Comparison of ENCODE assay signal across 9 cellular contexts in the genomic region with DNA sequence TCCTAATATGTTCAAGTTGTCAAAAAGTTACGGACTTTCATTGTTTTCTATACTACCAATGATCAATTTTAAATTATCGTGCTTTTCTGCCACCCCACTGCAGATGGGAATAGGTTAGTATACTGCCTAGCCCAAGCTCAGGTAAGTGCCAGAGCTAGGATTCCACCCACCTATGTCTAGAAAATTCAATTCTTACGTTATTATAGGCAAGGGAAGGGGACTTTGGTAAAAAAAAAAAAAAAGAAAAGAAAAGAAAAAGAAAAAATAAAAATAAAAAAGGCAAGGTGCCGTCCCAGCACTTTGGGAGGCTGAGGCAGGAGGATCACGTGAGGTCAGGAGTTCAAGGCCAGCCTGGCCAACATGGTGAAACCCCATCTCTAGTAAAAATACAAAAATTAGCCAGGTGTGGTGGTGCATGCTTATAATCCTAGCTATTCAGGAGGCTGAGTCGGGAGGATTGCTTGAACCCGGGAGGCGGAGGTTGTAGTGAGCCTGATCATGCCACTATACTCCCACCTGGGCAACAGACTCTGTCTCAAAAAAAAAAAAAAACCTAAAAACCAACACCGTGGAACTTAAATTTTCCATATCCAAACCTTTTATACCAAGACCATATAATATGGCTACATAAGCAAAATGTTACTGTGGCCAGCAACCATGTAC. TPM values are rescaled to one million over a fixed set of nuclear protein-coding genes. Genes with fewer than 3 reads are reported as not detected.
DNase-seq lines count a peak whose midpoint lies in the region; ATAC-seq and TF ChIP-seq lines count a peak whose summit lies in the region.
"Had no signal": no experiment of that assay in that cellular context is flagged by ENCODE, and none has a peak within 500 bp of the region (broad histone marks: within the 10 kb centered on the region; RNA-seq: fewer than 3 reads in every experiment).

No MANE protein-coding gene starts in this region.

- H3K4me1 ChIP-seq in tibial nerve (peaks cover 0 to 28% (median 25%) of the 10 kb centered on the region in 4 donors), mucosa of descending colon (ENCODE audit: low read depth) (peaks cover 20% of the 10 kb centered on the region)

- H3K4me3 ChIP-seq in tibial nerve: peak overlapping the region; percentile 63 to 74 (median 68)
- no peak overlapping the region for H3K4me3 ChIP-seq in mucosa of descending colon

- H3K27me3 ChIP-seq in tibial nerve: no peaks in the 10 kb centered on the region

- H3K36me3 ChIP-seq in tibial nerve (peaks cover 0 to 28% (median 12%) of the 10 kb centered on the region in 3 donors), mucosa of descending colon (ENCODE audit: low read depth) (peaks cover 13% of the 10 kb centered on the region)

- intact Hi-C loops in left colon (cut with DNase I, micrococcal nuclease): no loop called here
- intact Hi-C loops in mucosa of descending colon (cut with DNase I, micrococcal nuclease): no loop called here

- H3K36me3 Mint-ChIP-seq in activated naive CD4-positive, alpha-beta T cell treated with anti-CD3 and anti-CD28 coated beads, Interleukin-2, amount 50 U/mL, for 72 hours: peaks cover 24 to 40% of the 10 kb centered on the region in 2 donors

- H3K27ac Mint-ChIP-seq in activated naive CD4-positive, alpha-beta T cell treated with anti-CD3 and anti-CD28 coated beads, Interleukin-2, amount 50 U/mL, for 72 hours: peak overlapping the region; percentile 97 to 98

- H3K9me3 Mint-ChIP-seq in activated naive CD4-positive, alpha-beta T cell treated with anti-CD3 and anti-CD28 coated beads, Interleukin-2, amount 50 U/mL, for 72 hours: no peaks in the 10 kb centered on the region

- WGBS in tibial nerve, 2 donors: 85 to 87% methylated on average over 9 of the region's 9 CpGs

- H3K27ac ChIP-seq in tibial nerve: peak overlapping the region; percentile 75 to 93 (median 84)

- TF ChIP-seq CTCF in tibial nerve (IDR thresholded peaks at IDR 0.05) (no peak), mucosa of descending colon (IDR thresholded peaks at IDR 0.05) (no peak)

- no peak for ATAC-seq in activated naive CD4-positive, alpha-beta T cell treated with anti-CD3 and anti-CD28 coated beads, Interleukin-2, amount 50 U/mL, for 72 hours
- peak; percentile 4 for ATAC-seq in left colon
- ATAC-seq in mucosa of descending colon: no peak

- no peak for TF ChIP-seq POLR2A in tibial nerve (IDR thresholded peaks at IDR 0.05)

- H3K9me3 ChIP-seq in tibial nerve (no peaks in the 10 kb centered on the region), mucosa of descending colon (no peaks in the 10 kb centered on the region)

- DNase-seq in activated T-cell treated with anti-CD3 and anti-CD28 coated beads for 48 hours (ENCODE audit: low read depth): peak; percentile 5
- no peak for DNase-seq in activated T-cell treated with anti-CD3 and anti-CD28 coated beads, Interleukin-2, amount 50 U/mL, for 1 hour
- DNase-seq in activated naive CD4-positive, alpha-beta T cell treated with anti-CD3 and anti-CD28 coated beads, Interleukin-2, amount 50 U/mL, for 72 hours (ENCODE audit: low spot score in 2 of 2): no peak
- DNase-seq in left colon: no peak
- no peak for DNase-seq in tibial nerve (ENCODE audit: low spot score in 2 of 2)
- DNase-seq in NCI-H1436 (lab: John Stamatoyannopoulos, UW): no peak
- DNase-seq in mucosa of descending colon: no peak
- no peak for DNase-seq in NCI-H187 (lab: John Stamatoyannopoulos, UW)
- DNase-seq: NCI-H1436 treated with DMSO at 0.1 percent for 48 hours had no signal

- TF ChIP-seq EP300 in tibial nerve (IDR thresholded peaks at IDR 0.05): no peak

RNA-seq across cellular contexts. Expression of a gene that starts 1.3 kb away (rescaled TPM):
- 100 to 1,000 TPM; 101 to 314 TPM for total RNA-seq in activated naive CD4-positive, alpha-beta T cell treated with anti-CD3 and anti-CD28 coated beads, Interleukin-2, amount 50 U/mL, for 72 hours
- 10 to 100 TPM; 27.0 to 29.3 TPM for total RNA-seq in left colon
- total RNA-seq in tibial nerve: 10 to 100 TPM; 59.0 to 96.6 (median 88.2) TPM
- 10 to 100 TPM; 20.9 to 31.4 (median 24.3) TPM for total RNA-seq in mucosa of descending colon

RNA-seq across cellular contexts. Expression of a gene that starts 39.7 kb away (rescaled TPM):
- 10 to 100 TPM in 1 of 2 donors, 1 to 10 TPM in 1; 4.1 to 12.4 TPM for total RNA-seq in activated naive CD4-positive, alpha-beta T cell treated with anti-CD3 and anti-CD28 coated beads, Interleukin-2, amount 50 U/mL, for 72 hours
- total RNA-seq in left colon: 1 to 10 TPM; 3.1 to 3.5 TPM
- total RNA-seq in tibial nerve: 10 to 100 TPM in 1 of 4 donors, 1 to 10 TPM in 3; 3.6 to 12.6 (median 6.5) TPM
- 10 to 100 TPM in 1 of 3 donors, 1 to 10 TPM in 2; 2.1 to 17.7 (median 4.8) TPM for total RNA-seq in mucosa of descending colon
